In the genomic region with DNA sequence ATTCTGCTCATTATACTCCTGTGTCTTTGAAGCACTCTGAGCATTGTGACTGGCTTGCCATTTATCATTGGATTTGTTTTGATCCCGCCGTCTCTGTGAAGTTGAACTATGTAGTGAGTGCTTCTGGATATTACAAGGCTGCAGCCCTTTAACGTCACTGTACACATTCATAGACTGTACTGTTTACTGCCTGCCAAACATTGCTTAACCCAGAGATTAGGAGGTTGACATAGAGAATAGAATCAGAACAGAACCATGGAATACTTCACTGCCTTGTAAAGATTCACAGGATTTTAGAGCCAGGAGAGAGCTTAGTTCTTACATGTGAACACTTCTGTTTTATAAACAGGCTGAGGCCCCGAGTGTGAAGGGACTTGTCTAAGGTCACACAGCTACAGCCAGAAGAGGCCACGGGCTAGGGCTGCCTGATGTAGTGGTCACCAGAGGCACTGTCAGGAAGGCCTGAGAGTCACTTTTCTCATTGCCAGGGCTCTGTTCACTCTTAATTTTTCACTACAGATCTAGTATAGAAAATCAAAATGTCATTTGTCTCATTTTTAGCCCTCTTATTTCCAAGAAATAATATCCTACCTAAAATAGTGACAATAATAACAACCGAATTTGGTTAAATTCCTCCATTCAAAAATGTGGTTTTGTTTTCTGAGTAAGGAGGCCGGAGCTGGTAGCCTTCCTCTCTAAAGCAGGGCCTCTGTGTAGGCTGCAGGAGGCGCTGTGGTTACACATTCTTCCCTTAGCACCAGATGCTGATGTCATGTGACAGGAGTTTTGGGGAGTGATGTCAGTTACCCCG, we compare ENCODE assay signal across 8 cellular contexts.
DNase-seq lines count a peak whose midpoint lies in the region; ATAC-seq and TF ChIP-seq lines count a peak whose summit lies in the region.

No MANE protein-coding gene starts in this region.

- H3K27me3 Mint-ChIP-seq in activated T-cell treated with anti-CD3 and anti-CD28 coated beads, Interleukin-2, amount 50 U/mL, for 72 hours (ENCODE audit: low read depth): no peaks in the 10 kb centered on the region

- H3K36me3 Mint-ChIP-seq in activated T-cell treated with anti-CD3 and anti-CD28 coated beads, Interleukin-2, amount 50 U/mL, for 72 hours (ENCODE audit: insufficient read depth in 2 of 2): peaks cover 10 to 30% of the 10 kb centered on the region in 2 donors

- 24 to 37% methylated on average over 6 to 9 of the region's 9 CpGs for WGBS in gastroesophageal sphincter (ENCODE audit: low coverage in 1 of 2), 2 donors

- ATAC-seq in GM21786 (IDR thresholded peaks at IDR 0.05; ENCODE audit: unreplicated experiment) (peak; percentile 74), gastroesophageal sphincter (peak; percentile 69), GM18873 (IDR thresholded peaks at IDR 0.05; ENCODE audit: low FRiP score, unreplicated experiment) (no peak)
- peak; percentile 75 to 81 for ATAC-seq in activated T-cell treated with anti-CD3 and anti-CD28 coated beads, Interleukin-2, amount 50 U/mL, for 72 hours (replicated peaks in 1 of 2)

- H3K4me3 ChIP-seq in gastroesophageal sphincter (no peak overlapping the region), osteoblast (ENCODE audit: insufficient read depth, low read length) (no peak overlapping the region)

- no peaks in the 10 kb centered on the region for H4K20me1 ChIP-seq in osteoblast (ENCODE audit: insufficient read depth, low read length)

- H3K4me1 ChIP-seq in gastroesophageal sphincter (peaks cover 0 to 10% (median 0%) of the 10 kb centered on the region in 3 donors), osteoblast (ENCODE audit: insufficient read depth, low read length) (no peaks in the 10 kb centered on the region)

- H3K27me3 ChIP-seq in gastroesophageal sphincter: no peaks in the 10 kb centered on the region
- H3K27me3 ChIP-seq in osteoblast (ENCODE audit: insufficient read depth, low read length): no peaks in the 10 kb centered on the region

- H3K36me3 ChIP-seq in gastroesophageal sphincter (peaks cover 12 to 97% of the 10 kb centered on the region in 2 donors), osteoblast (ENCODE audit: insufficient read depth, low read length) (peaks cover 72% of the 10 kb centered on the region)

- H3K27ac Mint-ChIP-seq in activated T-cell treated with anti-CD3 and anti-CD28 coated beads, Interleukin-2, amount 50 U/mL, for 72 hours: peak overlapping the region; percentile 74

- no peaks in the 10 kb centered on the region for H3K9me3 ChIP-seq in gastroesophageal sphincter
- no peaks in the 10 kb centered on the region for H3K9me3 ChIP-seq in osteoblast (ENCODE audit: low read depth, low read length)

- H3K4me1 Mint-ChIP-seq in activated T-cell treated with anti-CD3 and anti-CD28 coated beads, Interleukin-2, amount 50 U/mL, for 72 hours (ENCODE audit: low read depth): peaks cover 9% of the 10 kb centered on the region

- DNase-seq in COR-L47 (lab: John Stamatoyannopoulos, UW): peak; percentile 22
- peak; percentile 5 for DNase-seq in NCI-H748 treated with DMSO at 0.1 percent for 48 hours (lab: John Stamatoyannopoulos, UW)
- DNase-seq in activated T-cell treated with anti-CD3 and anti-CD28 coated beads, Interleukin-2, amount 50 U/mL, for 72 hours: peak; percentile 53 to 58
- DNase-seq in osteoblast (ENCODE audit: insufficient read length, low spot score, missing footprints): peak; percentile 67
- no peak for DNase-seq in NCI-H1105 (lab: John Stamatoyannopoulos, UW)

- H3K4me2 ChIP-seq in osteoblast (ENCODE audit: insufficient read depth, low read length): no peak overlapping the region

- H3K4me3 Mint-ChIP-seq in activated T-cell treated with anti-CD3 and anti-CD28 coated beads, Interleukin-2, amount 50 U/mL, for 72 hours: no peak overlapping the region

- no peaks in the 10 kb centered on the region for H3K9me3 Mint-ChIP-seq in activated T-cell treated with anti-CD3 and anti-CD28 coated beads, Interleukin-2, amount 50 U/mL, for 72 hours

- H3K27ac ChIP-seq in gastroesophageal sphincter (peak overlapping the region; percentile 32 to 70 (median 49)), osteoblast (ENCODE audit: low read depth, low read length) (peak overlapping the region; percentile 19)

- no peak overlapping the region for H2AFZ ChIP-seq in osteoblast (ENCODE audit: low read length)

- no peaks in the 10 kb centered on the region for H3K79me2 ChIP-seq in osteoblast (ENCODE audit: insufficient read depth, low read length)

- TF ChIP-seq EP300 in gastroesophageal sphincter (IDR thresholded peaks at IDR 0.05): no peak

- TF ChIP-seq CTCF in gastroesophageal sphincter (IDR thresholded peaks at IDR 0.05): peak; percentile 61 to 86 (median 70)
- TF ChIP-seq CTCF in osteoblast (IDR thresholded peaks at IDR 0.05; ENCODE audit: extremely low read depth, low read depth, low read length): peak; percentile 95

- TF ChIP-seq POLR2A in gastroesophageal sphincter (IDR thresholded peaks at IDR 0.05): no peak
